In genomic region chr17:50348522-50349240, GRCh38 we compare ENCODE assay signal across 10 cellular contexts. TPM values are rescaled to one million over a fixed set of nuclear protein-coding genes. Genes with fewer than 3 reads are reported as not detected.
DNase-seq lines count a peak whose midpoint lies in the region; ATAC-seq and TF ChIP-seq lines count a peak whose summit lies in the region.
"Had no signal": no experiment of that assay in that cellular context is flagged by ENCODE, and none has a peak within 500 bp of the region (broad histone marks: within the 10 kb centered on the region; RNA-seq: fewer than 3 reads in every experiment).

No MANE protein-coding gene starts in this region.

- CTCF ChIA-PET in activated CD4-positive, alpha-beta memory T cell treated with anti-CD3 and anti-CD28 coated beads for 36 hours (lab: Charles Lee) = interaction anchor here (0.7 to 7.3 kb wide), 5 partner anchors 13 to 187 kb away, joined by 3 to 64 read pairs (median 6); partner anchors contain the start of gene LRRC59

- H3K36me3 Mint-ChIP-seq in activated naive CD4-positive, alpha-beta T cell treated with anti-CD3 and anti-CD28 coated beads, Interleukin-2, amount 50 U/mL, for 24 hours = peaks cover 3% of the 10 kb centered on the region
- H3K36me3 Mint-ChIP-seq in activated CD4-positive, alpha-beta memory T cell treated with anti-CD3 and anti-CD28 coated beads for 36 hours = peaks cover 3% of the 10 kb centered on the region
- peaks cover 9% of the 10 kb centered on the region for H3K36me3 Mint-ChIP-seq in type B pancreatic cell

- TF ChIP-seq CTCF in fibroblast of the aortic adventitia (IDR thresholded peaks at IDR 0.05; ENCODE audit: insufficient read depth, low read length) = no peak
- no peak for TF ChIP-seq CTCF in type B pancreatic cell (conservative IDR thresholded peaks at IDR 0.05)
- TF ChIP-seq CTCF in GM10266 (IDR thresholded peaks at IDR 0.05; ENCODE audit: control insufficient read depth, insufficient read depth, low read depth, missing control alignments) = no peak

- POLR2A ChIA-PET in activated CD4-positive, alpha-beta memory T cell treated with anti-CD3 and anti-CD28 coated beads for 36 hours (lab: Charles Lee) = no interaction called here

- H3K27me3 Mint-ChIP-seq in activated naive CD4-positive, alpha-beta T cell treated with anti-CD3 and anti-CD28 coated beads, Interleukin-2, amount 50 U/mL, for 24 hours = no peaks in the 10 kb centered on the region
- H3K27me3 Mint-ChIP-seq in activated CD4-positive, alpha-beta memory T cell treated with anti-CD3 and anti-CD28 coated beads for 36 hours = no peaks in the 10 kb centered on the region
- peaks cover 3% of the 10 kb centered on the region for H3K27me3 Mint-ChIP-seq in type B pancreatic cell

- H3K4me3 ChIP-seq in fibroblast of the aortic adventitia (ENCODE audit: low read depth, low read length) = peak overlapping the region; percentile 6
- H3K4me3 ChIP-seq: lung had no signal

- intact Hi-C loops in activated CD4-positive, alpha-beta memory T cell treated with anti-CD3 and anti-CD28 coated beads for 36 hours (cut with micrococcal nuclease) = no loop called here

- ATAC-seq in HG03442 (IDR thresholded peaks at IDR 0.05; ENCODE audit: unreplicated experiment) = no peak

- peaks cover 50% of the 10 kb centered on the region for H3K4me1 Mint-ChIP-seq in activated naive CD4-positive, alpha-beta T cell treated with anti-CD3 and anti-CD28 coated beads, Interleukin-2, amount 50 U/mL, for 24 hours
- peaks cover 43% of the 10 kb centered on the region for H3K4me1 Mint-ChIP-seq in activated CD4-positive, alpha-beta memory T cell treated with anti-CD3 and anti-CD28 coated beads for 36 hours (ENCODE audit: low read depth)
- peaks cover 16% of the 10 kb centered on the region for H3K4me1 Mint-ChIP-seq in type B pancreatic cell (ENCODE audit: unreplicated experiment)

- peak overlapping the region; percentile 90 for H3K27ac Mint-ChIP-seq in activated naive CD4-positive, alpha-beta T cell treated with anti-CD3 and anti-CD28 coated beads, Interleukin-2, amount 50 U/mL, for 24 hours
- peak overlapping the region; percentile 63 for H3K27ac Mint-ChIP-seq in activated CD4-positive, alpha-beta memory T cell treated with anti-CD3 and anti-CD28 coated beads for 36 hours
- no peak overlapping the region for H3K27ac Mint-ChIP-seq in type B pancreatic cell

- H3K9me3 Mint-ChIP-seq in activated naive CD4-positive, alpha-beta T cell treated with anti-CD3 and anti-CD28 coated beads, Interleukin-2, amount 50 U/mL, for 24 hours = no peaks in the 10 kb centered on the region
- H3K9me3 Mint-ChIP-seq in activated CD4-positive, alpha-beta memory T cell treated with anti-CD3 and anti-CD28 coated beads for 36 hours = no peaks in the 10 kb centered on the region
- no peaks in the 10 kb centered on the region for H3K9me3 Mint-ChIP-seq in type B pancreatic cell
- H3K9me3 Mint-ChIP-seq: CD14-positive monocyte had no signal

- peak overlapping the region; percentile 66 for H3K4me3 Mint-ChIP-seq in activated naive CD4-positive, alpha-beta T cell treated with anti-CD3 and anti-CD28 coated beads, Interleukin-2, amount 50 U/mL, for 24 hours
- no peak overlapping the region for H3K4me3 Mint-ChIP-seq in activated CD4-positive, alpha-beta memory T cell treated with anti-CD3 and anti-CD28 coated beads for 36 hours
- peak overlapping the region; percentile 95 for H3K4me3 Mint-ChIP-seq in type B pancreatic cell
- H3K4me3 Mint-ChIP-seq: CD14-positive monocyte had no signal

- DNase-seq in activated naive CD4-positive, alpha-beta T cell (lab: John Stamatoyannopoulos, UW) = no peak
- DNase-seq in activated CD4-positive, alpha-beta memory T cell treated with anti-CD3 and anti-CD28 coated beads for 36 hours = no peak
- DNase-seq in fibroblast of the aortic adventitia (ENCODE audit: low read depth) (peak; percentile 49), type B pancreatic cell (ENCODE audit: extremely low spot score, unreplicated experiment) (no peak), GM10266 (ENCODE audit: extremely low spot score) (no peak), DMS153 treated with DMSO at 0.1 percent for 48 hours (lab: John Stamatoyannopoulos, UW; ENCODE audit: unreplicated experiment) (no peak)

RNA-seq across cellular contexts. Expression of gene XYLT2, which starts 2.8 kb away (rescaled TPM):
- 10 to 100 TPM; 41.3 to 43.3 TPM for total RNA-seq in activated CD4-positive, alpha-beta memory T cell treated with anti-CD3 and anti-CD28 coated beads for 36 hours
- total RNA-seq in fibroblast of the aortic adventitia (ENCODE audit: low replicate concordance) = 16.3 and 33.9 TPM in 2 replicates
- total RNA-seq in type B pancreatic cell (ENCODE audit: low replicate concordance) = 23.5 and 38.8 TPM in 2 replicates

RNA-seq across cellular contexts. Expression of gene MRPL27, which starts 24.3 kb away (rescaled TPM):
- total RNA-seq in activated CD4-positive, alpha-beta memory T cell treated with anti-CD3 and anti-CD28 coated beads for 36 hours = 10 to 100 TPM; 53.9 to 64.5 TPM
- total RNA-seq in fibroblast of the aortic adventitia (ENCODE audit: low replicate concordance) (64.3 and 77.3 TPM in 2 replicates), type B pancreatic cell (ENCODE audit: low replicate concordance) (66.6 and 76.9 TPM in 2 replicates)

RNA-seq across cellular contexts. Expression of gene EME1, which starts 24.3 kb away (rescaled TPM):
- total RNA-seq in activated CD4-positive, alpha-beta memory T cell treated with anti-CD3 and anti-CD28 coated beads for 36 hours = 10 to 100 TPM; 47.7 to 48.1 TPM
- total RNA-seq in fibroblast of the aortic adventitia (ENCODE audit: low replicate concordance) (9.1 TPM in 1 of 2 replicates, not detected in the other), type B pancreatic cell (ENCODE audit: low replicate concordance) (6.2 and 18.7 TPM in 2 replicates)

RNA-seq across cellular contexts. Expression of gene LRRC59, which starts 48.6 kb away (rescaled TPM):
- total RNA-seq in activated CD4-positive, alpha-beta memory T cell treated with anti-CD3 and anti-CD28 coated beads for 36 hours = 10 to 100 TPM; 77.1 to 78.8 TPM
- 60.3 and 126 TPM in 2 replicates for total RNA-seq in fibroblast of the aortic adventitia (ENCODE audit: low replicate concordance)
- total RNA-seq in type B pancreatic cell (ENCODE audit: low replicate concordance) = 75.3 and 104 TPM in 2 replicates
